Comparison of ENCODE assay signal across 2 cellular contexts in the genomic region with DNA sequence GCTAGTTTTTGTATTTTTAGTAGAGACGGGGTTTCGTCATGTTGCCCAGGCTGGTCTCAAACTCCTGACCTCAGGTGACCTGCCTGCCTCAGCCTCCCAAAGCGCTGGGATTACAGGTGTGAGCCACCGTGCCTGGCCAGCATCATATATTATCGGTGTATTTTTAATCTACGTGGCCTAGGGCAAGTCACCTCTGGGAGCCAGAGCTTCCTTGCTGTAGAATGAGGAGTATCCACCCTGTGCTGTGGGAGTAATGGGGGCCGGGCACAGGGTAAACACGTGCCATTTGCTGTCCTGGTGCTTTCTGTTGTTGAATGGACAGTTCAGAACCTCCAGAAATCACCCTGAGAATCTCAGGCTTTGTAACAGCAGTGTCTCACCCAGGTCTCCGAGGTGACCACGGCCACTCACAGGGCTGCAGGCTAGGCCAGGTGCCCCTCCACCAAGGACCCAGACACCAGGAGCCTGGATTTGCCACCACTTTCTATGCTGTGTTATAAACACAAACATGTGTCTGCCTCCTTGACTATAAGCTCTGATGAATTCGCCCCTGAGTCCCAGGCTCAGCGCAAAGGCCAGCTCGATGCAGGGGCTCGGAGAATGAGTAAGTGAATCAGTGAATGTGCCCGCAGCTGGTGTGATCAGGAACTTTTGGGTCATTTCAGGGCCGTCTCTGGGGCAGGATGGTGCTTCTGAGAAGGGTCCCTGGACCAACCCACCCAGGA.
TF ChIP-seq lines count a peak whose summit lies in the region.

No MANE protein-coding gene starts in this region.

TF ChIP-seq in SK-N-SH, 30 proteins besides CTCF, POLR2A, EP300 and RAD21 (continued from another document):
- TF ChIP-seq, protein P1, sequence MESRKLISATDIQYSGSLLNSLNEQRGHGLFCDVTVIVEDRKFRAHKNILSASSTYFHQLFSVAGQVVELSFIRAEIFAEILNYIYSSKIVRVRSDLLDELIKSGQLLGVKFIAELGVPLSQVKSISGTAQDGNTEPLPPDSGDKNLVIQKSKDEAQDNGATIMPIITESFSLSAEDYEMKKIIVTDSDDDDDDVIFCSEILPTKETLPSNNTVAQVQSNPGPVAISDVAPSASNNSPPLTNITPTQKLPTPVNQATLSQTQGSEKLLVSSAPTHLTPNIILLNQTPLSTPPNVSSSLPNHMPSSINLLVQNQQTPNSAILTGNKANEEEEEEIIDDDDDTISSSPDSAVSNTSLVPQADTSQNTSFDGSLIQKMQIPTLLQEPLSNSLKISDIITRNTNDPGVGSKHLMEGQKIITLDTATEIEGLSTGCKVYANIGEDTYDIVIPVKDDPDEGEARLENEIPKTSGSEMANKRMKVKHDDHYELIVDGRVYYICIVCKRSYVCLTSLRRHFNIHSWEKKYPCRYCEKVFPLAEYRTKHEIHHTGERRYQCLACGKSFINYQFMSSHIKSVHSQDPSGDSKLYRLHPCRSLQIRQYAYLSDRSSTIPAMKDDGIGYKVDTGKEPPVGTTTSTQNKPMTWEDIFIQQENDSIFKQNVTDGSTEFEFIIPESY (IDR thresholded peaks at IDR 0.05; ENCODE audit: borderline replicate concordance, low read depth), result no peak
- TF ChIP-seq FOXM1 (IDR thresholded peaks at IDR 0.05; ENCODE audit: low read depth), result no peak
- TF ChIP-seq POLR2AphosphoS5 (IDR thresholded peaks at IDR 0.05; ENCODE audit: low read depth, low read length), result no peak
- TF ChIP-seq SIN3A (IDR thresholded peaks at IDR 0.05; ENCODE audit: borderline replicate concordance, low read depth, low read length), result no peak
- TF ChIP-seq, protein P2, sequence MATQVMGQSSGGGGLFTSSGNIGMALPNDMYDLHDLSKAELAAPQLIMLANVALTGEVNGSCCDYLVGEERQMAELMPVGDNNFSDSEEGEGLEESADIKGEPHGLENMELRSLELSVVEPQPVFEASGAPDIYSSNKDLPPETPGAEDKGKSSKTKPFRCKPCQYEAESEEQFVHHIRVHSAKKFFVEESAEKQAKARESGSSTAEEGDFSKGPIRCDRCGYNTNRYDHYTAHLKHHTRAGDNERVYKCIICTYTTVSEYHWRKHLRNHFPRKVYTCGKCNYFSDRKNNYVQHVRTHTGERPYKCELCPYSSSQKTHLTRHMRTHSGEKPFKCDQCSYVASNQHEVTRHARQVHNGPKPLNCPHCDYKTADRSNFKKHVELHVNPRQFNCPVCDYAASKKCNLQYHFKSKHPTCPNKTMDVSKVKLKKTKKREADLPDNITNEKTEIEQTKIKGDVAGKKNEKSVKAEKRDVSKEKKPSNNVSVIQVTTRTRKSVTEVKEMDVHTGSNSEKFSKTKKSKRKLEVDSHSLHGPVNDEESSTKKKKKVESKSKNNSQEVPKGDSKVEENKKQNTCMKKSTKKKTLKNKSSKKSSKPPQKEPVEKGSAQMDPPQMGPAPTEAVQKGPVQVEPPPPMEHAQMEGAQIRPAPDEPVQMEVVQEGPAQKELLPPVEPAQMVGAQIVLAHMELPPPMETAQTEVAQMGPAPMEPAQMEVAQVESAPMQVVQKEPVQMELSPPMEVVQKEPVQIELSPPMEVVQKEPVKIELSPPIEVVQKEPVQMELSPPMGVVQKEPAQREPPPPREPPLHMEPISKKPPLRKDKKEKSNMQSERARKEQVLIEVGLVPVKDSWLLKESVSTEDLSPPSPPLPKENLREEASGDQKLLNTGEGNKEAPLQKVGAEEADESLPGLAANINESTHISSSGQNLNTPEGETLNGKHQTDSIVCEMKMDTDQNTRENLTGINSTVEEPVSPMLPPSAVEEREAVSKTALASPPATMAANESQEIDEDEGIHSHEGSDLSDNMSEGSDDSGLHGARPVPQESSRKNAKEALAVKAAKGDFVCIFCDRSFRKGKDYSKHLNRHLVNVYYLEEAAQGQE (IDR thresholded peaks at IDR 0.05; ENCODE audit: low read depth, low read length), result no peak
- TF ChIP-seq, protein P3, sequence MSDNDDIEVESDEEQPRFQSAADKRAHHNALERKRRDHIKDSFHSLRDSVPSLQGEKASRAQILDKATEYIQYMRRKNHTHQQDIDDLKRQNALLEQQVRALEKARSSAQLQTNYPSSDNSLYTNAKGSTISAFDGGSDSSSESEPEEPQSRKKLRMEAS (IDR thresholded peaks at IDR 0.05; ENCODE audit: low read depth), result no peak
- TF ChIP-seq MXI1 (IDR thresholded peaks at IDR 0.05; ENCODE audit: low read depth, low read length), result no peak
- no peak for TF ChIP-seq TCF12 (IDR thresholded peaks at IDR 0.05)
- no peak for TF ChIP-seq MEF2A (IDR thresholded peaks at IDR 0.05; ENCODE audit: borderline replicate concordance, low read depth)
- TF ChIP-seq, protein P4, sequence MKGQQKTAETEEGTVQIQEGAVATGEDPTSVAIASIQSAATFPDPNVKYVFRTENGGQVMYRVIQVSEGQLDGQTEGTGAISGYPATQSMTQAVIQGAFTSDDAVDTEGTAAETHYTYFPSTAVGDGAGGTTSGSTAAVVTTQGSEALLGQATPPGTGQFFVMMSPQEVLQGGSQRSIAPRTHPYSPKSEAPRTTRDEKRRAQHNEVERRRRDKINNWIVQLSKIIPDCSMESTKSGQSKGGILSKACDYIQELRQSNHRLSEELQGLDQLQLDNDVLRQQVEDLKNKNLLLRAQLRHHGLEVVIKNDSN (IDR thresholded peaks at IDR 0.05; ENCODE audit: borderline replicate concordance, low read depth), result no peak

TF ChIP-seq in SK-N-SH treated with all-trans-retinoic acid at 6 μM for 48 hours, 23 proteins besides CTCF, POLR2A, EP300 and RAD21:
- TF ChIP-seq, protein P5, sequence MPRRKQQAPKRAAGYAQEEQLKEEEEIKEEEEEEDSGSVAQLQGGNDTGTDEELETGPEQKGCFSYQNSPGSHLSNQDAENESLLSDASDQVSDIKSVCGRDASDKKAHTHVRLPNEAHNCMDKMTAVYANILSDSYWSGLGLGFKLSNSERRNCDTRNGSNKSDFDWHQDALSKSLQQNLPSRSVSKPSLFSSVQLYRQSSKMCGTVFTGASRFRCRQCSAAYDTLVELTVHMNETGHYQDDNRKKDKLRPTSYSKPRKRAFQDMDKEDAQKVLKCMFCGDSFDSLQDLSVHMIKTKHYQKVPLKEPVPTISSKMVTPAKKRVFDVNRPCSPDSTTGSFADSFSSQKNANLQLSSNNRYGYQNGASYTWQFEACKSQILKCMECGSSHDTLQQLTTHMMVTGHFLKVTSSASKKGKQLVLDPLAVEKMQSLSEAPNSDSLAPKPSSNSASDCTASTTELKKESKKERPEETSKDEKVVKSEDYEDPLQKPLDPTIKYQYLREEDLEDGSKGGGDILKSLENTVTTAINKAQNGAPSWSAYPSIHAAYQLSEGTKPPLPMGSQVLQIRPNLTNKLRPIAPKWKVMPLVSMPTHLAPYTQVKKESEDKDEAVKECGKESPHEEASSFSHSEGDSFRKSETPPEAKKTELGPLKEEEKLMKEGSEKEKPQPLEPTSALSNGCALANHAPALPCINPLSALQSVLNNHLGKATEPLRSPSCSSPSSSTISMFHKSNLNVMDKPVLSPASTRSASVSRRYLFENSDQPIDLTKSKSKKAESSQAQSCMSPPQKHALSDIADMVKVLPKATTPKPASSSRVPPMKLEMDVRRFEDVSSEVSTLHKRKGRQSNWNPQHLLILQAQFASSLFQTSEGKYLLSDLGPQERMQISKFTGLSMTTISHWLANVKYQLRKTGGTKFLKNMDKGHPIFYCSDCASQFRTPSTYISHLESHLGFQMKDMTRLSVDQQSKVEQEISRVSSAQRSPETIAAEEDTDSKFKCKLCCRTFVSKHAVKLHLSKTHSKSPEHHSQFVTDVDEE (CRISPR knock-in tag; IDR thresholded peaks at IDR 0.05), result no peak
- TF ChIP-seq ZFP30 (CRISPR knock-in tag; IDR thresholded peaks at IDR 0.05), result no peak
- TF ChIP-seq ZNF565 (CRISPR knock-in tag; conservative IDR thresholded peaks at IDR 0.05; ENCODE audit: low read depth), result no peak
- no peak for TF ChIP-seq GLIS3 (CRISPR knock-in tag; IDR thresholded peaks at IDR 0.05)
- no peak for TF ChIP-seq ZFP3 (CRISPR knock-in tag; IDR thresholded peaks at IDR 0.05)
- TF ChIP-seq RARB (CRISPR knock-in tag; IDR thresholded peaks at IDR 0.05), result no peak
- TF ChIP-seq PPARA (CRISPR knock-in tag; IDR thresholded peaks at IDR 0.05; ENCODE audit: borderline replicate concordance), result no peak
- TF ChIP-seq TOX (CRISPR knock-in tag; IDR thresholded peaks at IDR 0.05; ENCODE audit: borderline replicate concordance), result no peak
- no peak for TF ChIP-seq TCF4 (CRISPR knock-in tag; IDR thresholded peaks at IDR 0.05; ENCODE audit: borderline replicate concordance)
- TF ChIP-seq, protein P6, sequence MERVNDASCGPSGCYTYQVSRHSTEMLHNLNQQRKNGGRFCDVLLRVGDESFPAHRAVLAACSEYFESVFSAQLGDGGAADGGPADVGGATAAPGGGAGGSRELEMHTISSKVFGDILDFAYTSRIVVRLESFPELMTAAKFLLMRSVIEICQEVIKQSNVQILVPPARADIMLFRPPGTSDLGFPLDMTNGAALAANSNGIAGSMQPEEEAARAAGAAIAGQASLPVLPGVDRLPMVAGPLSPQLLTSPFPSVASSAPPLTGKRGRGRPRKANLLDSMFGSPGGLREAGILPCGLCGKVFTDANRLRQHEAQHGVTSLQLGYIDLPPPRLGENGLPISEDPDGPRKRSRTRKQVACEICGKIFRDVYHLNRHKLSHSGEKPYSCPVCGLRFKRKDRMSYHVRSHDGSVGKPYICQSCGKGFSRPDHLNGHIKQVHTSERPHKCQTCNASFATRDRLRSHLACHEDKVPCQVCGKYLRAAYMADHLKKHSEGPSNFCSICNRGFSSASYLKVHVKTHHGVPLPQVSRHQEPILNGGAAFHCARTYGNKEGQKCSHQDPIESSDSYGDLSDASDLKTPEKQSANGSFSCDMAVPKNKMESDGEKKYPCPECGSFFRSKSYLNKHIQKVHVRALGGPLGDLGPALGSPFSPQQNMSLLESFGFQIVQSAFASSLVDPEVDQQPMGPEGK (CRISPR knock-in tag; IDR thresholded peaks at IDR 0.05; ENCODE audit: borderline replicate concordance), result no peak
- TF ChIP-seq OSR1 (CRISPR knock-in tag; IDR thresholded peaks at IDR 0.05), result no peak
